In the genomic region with DNA sequence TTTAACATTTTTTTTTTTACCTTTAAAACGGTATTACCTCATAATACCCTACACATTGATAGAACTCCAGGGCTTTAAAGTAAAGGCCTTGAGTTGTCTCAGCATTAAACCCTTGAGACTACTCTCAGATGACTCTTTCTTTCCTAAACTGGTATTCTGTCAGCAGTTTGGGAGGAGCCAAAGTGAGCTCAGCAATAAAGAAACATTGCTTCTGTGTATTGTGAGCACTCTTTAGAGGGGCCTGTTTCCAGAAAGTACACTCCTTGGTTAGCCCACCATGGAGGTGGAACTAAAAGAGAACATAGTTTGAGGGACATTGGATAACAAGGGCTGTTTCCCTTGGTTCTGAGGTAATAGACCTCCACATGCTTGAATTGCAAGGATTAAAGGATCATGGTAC, we compare ENCODE assay signal across 18 cellular contexts. TPM values are rescaled to one million over a fixed set of nuclear protein-coding genes. Genes with fewer than 3 reads are reported as not detected.
DNase-seq lines count a peak whose midpoint lies in the region; ATAC-seq and TF ChIP-seq lines count a peak whose summit lies in the region.
"Had no signal": no experiment of that assay in that cellular context is flagged by ENCODE, and none has a peak within 500 bp of the region (broad histone marks: within the 10 kb centered on the region; RNA-seq: fewer than 3 reads in every experiment).

No MANE protein-coding gene starts in this region.

- H3K36me3 ChIP-seq in fibroblast of lung (ENCODE audit: control insufficient read depth, insufficient read depth, low read length) (peaks cover 28% of the 10 kb centered on the region), smooth muscle cell (ENCODE audit: low read depth) (peaks cover 22% of the 10 kb centered on the region), OCI-LY7 (ENCODE audit: insufficient read depth, low read length) (peaks cover 100% of the 10 kb centered on the region)

- intact Hi-C loops in activated CD4-positive, alpha-beta T cell treated with anti-CD3 and anti-CD28 coated beads for 36 hours (cut with DNase I, micrococcal nuclease), result no loop called here
- intact Hi-C loops in OCI-LY7 (cut with micrococcal nuclease; ENCODE audit: unreplicated experiment), result no loop called here

- peak overlapping the region; percentile 51 for H3K27ac Mint-ChIP-seq in activated CD4-positive, alpha-beta T cell treated with anti-CD3 and anti-CD28 coated beads for 36 hours
- no peak overlapping the region for H3K27ac Mint-ChIP-seq in activated CD4-positive, alpha-beta T cell treated with anti-CD3 and anti-CD28 coated beads, Interleukin-2, amount 10 ng/mL, durations not matched to agents 7 days and 5 days
- H3K27ac Mint-ChIP-seq in activated T-helper 17 cell treated with anti-CD3 and anti-CD28 coated beads, Interleukin-2, amount 50 U/mL, for 72 hours, result peak overlapping the region; percentile 65
- H3K27ac Mint-ChIP-seq in endothelial cell (ENCODE audit: unreplicated experiment), result no peak overlapping the region

- peak; percentile 39 for ATAC-seq in activated CD4-positive, alpha-beta T cell treated with anti-CD3 and anti-CD28 coated beads for 36 hours
- ATAC-seq in activated T-helper 17 cell treated with anti-CD3 and anti-CD28 coated beads, Interleukin-2, amount 50 U/mL, for 72 hours (replicated peaks), result no peak
- no peak for ATAC-seq in GM21367 (IDR thresholded peaks at IDR 0.05; ENCODE audit: unreplicated experiment)

- peaks cover 1% of the 10 kb centered on the region for H4K20me1 ChIP-seq in fibroblast of lung (ENCODE audit: control insufficient read depth, extremely low read depth, insufficient read depth, low read length)
- peaks cover 100% of the 10 kb centered on the region for H4K20me1 ChIP-seq in smooth muscle cell (ENCODE audit: low read depth)
- H4K20me1 ChIP-seq in OCI-LY7 (ENCODE audit: insufficient read depth, low read length), result peaks cover 23% of the 10 kb centered on the region

- no TSS peak for BruUV-seq in OCI-LY7 (replicated peaks; lab: Mats Ljungman, UMichigan)

- peaks cover 71% of the 10 kb centered on the region for H3F3A ChIP-seq in smooth muscle cell (ENCODE audit: low read depth)

- peaks cover 26% of the 10 kb centered on the region for H3K4me1 Mint-ChIP-seq in activated CD4-positive, alpha-beta T cell treated with anti-CD3 and anti-CD28 coated beads for 36 hours
- H3K4me1 Mint-ChIP-seq in activated CD4-positive, alpha-beta T cell treated with anti-CD3 and anti-CD28 coated beads, Interleukin-2, amount 10 ng/mL, durations not matched to agents 7 days and 5 days, result peaks cover 19% of the 10 kb centered on the region
- peaks cover 27% of the 10 kb centered on the region for H3K4me1 Mint-ChIP-seq in activated T-helper 17 cell treated with anti-CD3 and anti-CD28 coated beads, Interleukin-2, amount 50 U/mL, for 72 hours
- peaks cover 7% of the 10 kb centered on the region for H3K4me1 Mint-ChIP-seq in endothelial cell (ENCODE audit: unreplicated experiment)

- H3K9me3 Mint-ChIP-seq in activated CD4-positive, alpha-beta T cell treated with anti-CD3 and anti-CD28 coated beads for 36 hours (ENCODE audit: low read depth), result no peaks in the 10 kb centered on the region
- no peaks in the 10 kb centered on the region for H3K9me3 Mint-ChIP-seq in activated CD4-positive, alpha-beta T cell treated with anti-CD3 and anti-CD28 coated beads, Interleukin-2, amount 10 ng/mL, durations not matched to agents 7 days and 5 days
- no peaks in the 10 kb centered on the region for H3K9me3 Mint-ChIP-seq in activated T-helper 17 cell treated with anti-CD3 and anti-CD28 coated beads, Interleukin-2, amount 50 U/mL, for 72 hours
- no peaks in the 10 kb centered on the region for H3K9me3 Mint-ChIP-seq in endothelial cell (ENCODE audit: unreplicated experiment)

- no peak overlapping the region for H3K9ac ChIP-seq in fibroblast of lung (ENCODE audit: insufficient read depth, low read length)
- H3K9ac ChIP-seq in smooth muscle cell (ENCODE audit: low read depth), result no peak overlapping the region

- H3K36me3 Mint-ChIP-seq in activated CD4-positive, alpha-beta T cell treated with anti-CD3 and anti-CD28 coated beads for 36 hours (ENCODE audit: low read depth), result peaks cover 70% of the 10 kb centered on the region
- peaks cover 62% of the 10 kb centered on the region for H3K36me3 Mint-ChIP-seq in activated CD4-positive, alpha-beta T cell treated with anti-CD3 and anti-CD28 coated beads, Interleukin-2, amount 10 ng/mL, durations not matched to agents 7 days and 5 days (ENCODE audit: low read depth)
- H3K36me3 Mint-ChIP-seq in activated T-helper 17 cell treated with anti-CD3 and anti-CD28 coated beads, Interleukin-2, amount 50 U/mL, for 72 hours (ENCODE audit: low read depth), result peaks cover 98% of the 10 kb centered on the region
- H3K36me3 Mint-ChIP-seq in endothelial cell (ENCODE audit: low read depth, unreplicated experiment), result peaks cover 46% of the 10 kb centered on the region

- POLR2A ChIA-PET in activated CD4-positive, alpha-beta T cell treated with anti-CD3 and anti-CD28 coated beads for 36 hours (lab: Charles Lee), result interaction anchor here (0.5 to 2.9 kb wide), 7 partner anchors 12 to 362 kb away, joined by 3 to 11 read pairs (median 5); a partner anchor contains a TSS
- POLR2A ChIA-PET in activated CD4-positive, alpha-beta T cell treated with anti-CD3 and anti-CD28 coated beads, Interleukin-2, amount 10 ng/mL, durations not matched to agents 7 days and 5 days (lab: Charles Lee), result interaction anchor here (0.7 kb wide), 1 partner anchor 30 kb away, joined by 4 read pairs; no protein-coding TSS in a partner anchor
- POLR2A ChIA-PET in OCI-LY7 (lab: Charles Lee), result no interaction called here

- H3K79me2 ChIP-seq in fibroblast of lung (ENCODE audit: control insufficient read depth, insufficient read depth, low read length) (peaks cover 32% of the 10 kb centered on the region), smooth muscle cell (ENCODE audit: low read depth) (peaks cover 39% of the 10 kb centered on the region), OCI-LY7 (ENCODE audit: insufficient read depth, low read depth, low read length) (peaks cover 41% of the 10 kb centered on the region)

- H3K9me3 ChIP-seq in fibroblast of lung (ENCODE audit: control insufficient read depth, insufficient read depth, low read depth, low read length) (no peaks in the 10 kb centered on the region), smooth muscle cell (replicated peaks; ENCODE audit: low read depth) (no peaks in the 10 kb centered on the region), OCI-LY7 (ENCODE audit: low read length) (no peaks in the 10 kb centered on the region)

- H3K4me1 ChIP-seq in fibroblast of lung (ENCODE audit: control insufficient read depth, extremely low read depth, insufficient read depth, low read length) (peaks cover 28% of the 10 kb centered on the region), smooth muscle cell (ENCODE audit: low read depth) (peaks cover 7% of the 10 kb centered on the region), OCI-LY7 (ENCODE audit: insufficient read depth, low read length, poor library complexity, severe bottlenecking) (no peaks in the 10 kb centered on the region)

- no peaks in the 10 kb centered on the region for H3K9me2 ChIP-seq in OCI-LY7 (ENCODE audit: insufficient read depth, low read length)

- H3K27me3 Mint-ChIP-seq in activated CD4-positive, alpha-beta T cell treated with anti-CD3 and anti-CD28 coated beads for 36 hours, result no peaks in the 10 kb centered on the region
- no peaks in the 10 kb centered on the region for H3K27me3 Mint-ChIP-seq in activated CD4-positive, alpha-beta T cell treated with anti-CD3 and anti-CD28 coated beads, Interleukin-2, amount 10 ng/mL, durations not matched to agents 7 days and 5 days
- no peaks in the 10 kb centered on the region for H3K27me3 Mint-ChIP-seq in activated T-helper 17 cell treated with anti-CD3 and anti-CD28 coated beads, Interleukin-2, amount 50 U/mL, for 72 hours
- peaks cover 8% of the 10 kb centered on the region for H3K27me3 Mint-ChIP-seq in endothelial cell (ENCODE audit: unreplicated experiment)

- H3K4me3 Mint-ChIP-seq in activated CD4-positive, alpha-beta T cell treated with anti-CD3 and anti-CD28 coated beads for 36 hours, result no peak overlapping the region
- H3K4me3 Mint-ChIP-seq in activated CD4-positive, alpha-beta T cell treated with anti-CD3 and anti-CD28 coated beads, Interleukin-2, amount 10 ng/mL, durations not matched to agents 7 days and 5 days, result no peak overlapping the region
- H3K4me3 Mint-ChIP-seq in activated T-helper 17 cell treated with anti-CD3 and anti-CD28 coated beads, Interleukin-2, amount 50 U/mL, for 72 hours, result no peak overlapping the region
- H3K4me3 Mint-ChIP-seq in endothelial cell (ENCODE audit: unreplicated experiment), result no peak overlapping the region

- no peak overlapping the region for H3K4me2 ChIP-seq in fibroblast of lung (ENCODE audit: extremely low read depth, insufficient read depth, low read length)
- no peak overlapping the region for H3K4me2 ChIP-seq in smooth muscle cell
- H3K4me2 ChIP-seq in OCI-LY7 (ENCODE audit: low read length), result no peak overlapping the region

- CTCF ChIA-PET in activated CD4-positive, alpha-beta T cell treated with anti-CD3 and anti-CD28 coated beads for 36 hours (lab: Charles Lee), result interaction anchor here (0.6 to 2.2 kb wide), 8 partner anchors 14 to 449 kb away, joined by 3 to 8 read pairs (median 3); no protein-coding TSS in a partner anchor
- CTCF ChIA-PET in activated CD4-positive, alpha-beta T cell treated with anti-CD3 and anti-CD28 coated beads, Interleukin-2, amount 10 ng/mL, durations not matched to agents 7 days and 5 days (lab: Charles Lee), result interaction anchor here (0.7 to 1.2 kb wide), 3 partner anchors 13 to 22 kb away, joined by 3 to 4 read pairs (median 3); a partner anchor contains a TSS
- CTCF ChIA-PET in OCI-LY7 (lab: Charles Lee; ENCODE audit: unreplicated experiment), result no interaction called here

- no peak for TF ChIP-seq CTCF in fibroblast of lung (conservative IDR thresholded peaks at IDR 0.05 in 1 of 2, IDR thresholded peaks at IDR 0.05 in 1 of 2; ENCODE audit: low read depth in 1 of 2, low read length in 2 of 2)
- TF ChIP-seq CTCF in smooth muscle cell (IDR thresholded peaks at IDR 0.05; ENCODE audit: borderline replicate concordance, insufficient read depth, poor library complexity, severe bottlenecking), result no peak
- TF ChIP-seq CTCF in OCI-LY7 (conservative IDR thresholded peaks at IDR 0.05; ENCODE audit: low read length), result no peak
- no peak for TF ChIP-seq CTCF in endothelial cell (IDR thresholded peaks at IDR 0.05; ENCODE audit: unreplicated experiment)

- H2AFZ ChIP-seq in fibroblast of lung (ENCODE audit: low read length) (no peak overlapping the region), smooth muscle cell (ENCODE audit: low read depth) (no peak overlapping the region), OCI-LY7 (ENCODE audit: low read length) (no peak overlapping the region)

- WGBS in smooth muscle cell (ENCODE audit: low lambda C conversion rate), result 87% methylated on average over 1 of the region's 1 CpG

- H3K27me3 ChIP-seq in fibroblast of lung (ENCODE audit: control insufficient read depth, insufficient read depth, low read length) (no peaks in the 10 kb centered on the region), smooth muscle cell (ENCODE audit: low read depth) (no peaks in the 10 kb centered on the region)

- DNase-seq in activated CD4-positive, alpha-beta T cell treated with anti-CD3 and anti-CD28 coated beads for 36 hours, result peak; percentile 3
- DNase-seq in activated CD4-positive, alpha-beta T cell treated with anti-CD3 and anti-CD28 coated beads, Interleukin-2, amount 10 ng/mL, durations not matched to agents 7 days and 5 days, result no peak
- DNase-seq in fibroblast of lung (ENCODE audit: low read depth in 2 of 2), result no peak
- DNase-seq in smooth muscle cell (lab: John Stamatoyannopoulos, UW; ENCODE audit: unreplicated experiment), result no peak
- no peak for DNase-seq in OCI-LY7 (ENCODE audit: low spot score)
- no peak for DNase-seq in endothelial cell (ENCODE audit: low spot score)
- DNase-seq: activated CD4-positive, CD25-positive, alpha-beta regulatory T cell; dermis blood vessel endothelial cell; GDM1; islet precursor cell; NCI-H1436; NCI-H345 had no signal

- H3K27ac ChIP-seq in fibroblast of lung (ENCODE audit: insufficient read depth, low read length), result peak overlapping the region; percentile 13
- H3K27ac ChIP-seq in smooth muscle cell (ENCODE audit: low read depth), result peak overlapping the region; percentile 63
- H3K27ac ChIP-seq in OCI-LY7 (ENCODE audit: low read depth, low read length, poor library complexity, severe bottlenecking), result no peak overlapping the region

- no peak overlapping the region for H3K4me3 ChIP-seq in fibroblast of lung (replicated peaks in 1 of 4; ENCODE audit: control extremely low read depth in 1 of 4, insufficient read depth in 1 of 4, low read depth in 3 of 4, low read length in 4 of 4)
- H3K4me3 ChIP-seq in smooth muscle cell, result no peak overlapping the region
- H3K4me3 ChIP-seq in OCI-LY7 (ENCODE audit: low read depth, low read length, poor library complexity, severe bottlenecking), result no peak overlapping the region

RNA-seq across cellular contexts. Expression of a gene that starts 20.4 kb away (rescaled TPM):
- 10 to 100 TPM; 12.6 to 13.8 TPM for total RNA-seq in activated CD4-positive, alpha-beta T cell treated with anti-CD3 and anti-CD28 coated beads for 36 hours
- 10 to 100 TPM; 26.0 to 26.1 TPM for total RNA-seq in activated CD4-positive, alpha-beta T cell treated with anti-CD3 and anti-CD28 coated beads, Interleukin-2, amount 10 ng/mL, durations not matched to agents 7 days and 5 days
- total RNA-seq in activated T-helper 17 cell treated with anti-CD3 and anti-CD28 coated beads, Interleukin-2, amount 50 U/mL, for 72 hours, result 10 to 100 TPM; 18.2 to 20.4 TPM
- total RNA-seq in fibroblast of lung, result 37.8 and 40.8 TPM in 2 replicates
- polyA plus RNA-seq in fibroblast of lung, result 31.2 and 31.6 TPM in 2 replicates
- 23.9 and 24.4 TPM in 2 replicates for polyA plus RNA-seq in fibroblast of lung (2012)
- 69.0 and 85.2 TPM in 2 replicates for polyA minus RNA-seq in fibroblast of lung (ENCODE audit: low replicate concordance)
- total RNA-seq in smooth muscle cell, result 11.9 and 34.6 TPM in 2 replicates
- 15.1 and 25.3 TPM in 2 replicates for polyA plus RNA-seq in smooth muscle cell
- 7.2 TPM in 2 replicates for total RNA-seq in OCI-LY7 (2014; rRNA removed; shearing (Covaris generic))
- 13.4 and 13.7 TPM in 2 replicates for total RNA-seq in OCI-LY7 (2022)
- 20.9 TPM for total RNA-seq in endothelial cell (ENCODE audit: unreplicated experiment)

RNA-seq across cellular contexts. Expression of a gene that starts 22.2 kb away (rescaled TPM):
- 10 to 100 TPM; 28.3 to 30.2 TPM for total RNA-seq in activated CD4-positive, alpha-beta T cell treated with anti-CD3 and anti-CD28 coated beads for 36 hours
- total RNA-seq in activated CD4-positive, alpha-beta T cell treated with anti-CD3 and anti-CD28 coated beads, Interleukin-2, amount 10 ng/mL, durations not matched to agents 7 days and 5 days, result 10 to 100 TPM; 32.6 to 35.9 TPM
- 10 to 100 TPM; 21.7 to 44.0 TPM for total RNA-seq in activated T-helper 17 cell treated with anti-CD3 and anti-CD28 coated beads, Interleukin-2, amount 50 U/mL, for 72 hours
- total RNA-seq in fibroblast of lung (37.8 and 39.3 TPM in 2 replicates), smooth muscle cell (21.3 and 31.8 TPM in 2 replicates), OCI-LY7 (2022) (41.8 and 45.9 TPM in 2 replicates), endothelial cell (ENCODE audit: unreplicated experiment) (45.3 TPM)
- polyA plus RNA-seq in fibroblast of lung (19.8 and 25.9 TPM in 2 replicates), smooth muscle cell (47.5 and 60.3 TPM in 2 replicates)
- 23.5 and 33.8 TPM in 2 replicates for polyA plus RNA-seq in fibroblast of lung (2012)
- 27.3 and 27.9 TPM in 2 replicates for polyA minus RNA-seq in fibroblast of lung (ENCODE audit: low replicate concordance)
- total RNA-seq in OCI-LY7 (2014; rRNA removed; shearing (Covaris generic)), result 49.1 and 62.6 TPM in 2 replicates

RNA-seq across cellular contexts. Expression of a gene that starts 27.0 kb away (rescaled TPM):
- total RNA-seq in activated CD4-positive, alpha-beta T cell treated with anti-CD3 and anti-CD28 coated beads for 36 hours, result 100 to 1,000 TPM; 881 to 999 TPM
- total RNA-seq in activated CD4-positive, alpha-beta T cell treated with anti-CD3 and anti-CD28 coated beads, Interleukin-2, amount 10 ng/mL, durations not matched to agents 7 days and 5 days, result 100 to 1,000 TPM; 882 to 943 TPM
- total RNA-seq in activated T-helper 17 cell treated with anti-CD3 and anti-CD28 coated beads, Interleukin-2, amount 50 U/mL, for 72 hours, result 100 to 1,000 TPM; 763 to 862 TPM
- total RNA-seq in fibroblast of lung (251 and 271 TPM in 2 replicates), smooth muscle cell (229 and 306 TPM in 2 replicates), OCI-LY7 (2022) (1,015 and 1,037 TPM in 2 replicates), endothelial cell (ENCODE audit: unreplicated experiment) (1,084 TPM)
- polyA plus RNA-seq in fibroblast of lung (315 and 374 TPM in 2 replicates), smooth muscle cell (90.8 and 128 TPM in 2 replicates)
- polyA plus RNA-seq in fibroblast of lung (2012), result 674 and 727 TPM in 2 replicates
- 1,406 and 1,607 TPM in 2 replicates for polyA minus RNA-seq in fibroblast of lung (ENCODE audit: low replicate concordance)
- total RNA-seq in OCI-LY7 (2014; rRNA removed; shearing (Covaris generic)), result 183 and 209 TPM in 2 replicates

RNA-seq across cellular contexts. Expression of a gene that starts 28.4 kb away (rescaled TPM):
- total RNA-seq in activated CD4-positive, alpha-beta T cell treated with anti-CD3 and anti-CD28 coated beads for 36 hours, result not detected
- not detected for total RNA-seq in activated CD4-positive, alpha-beta T cell treated with anti-CD3 and anti-CD28 coated beads, Interleukin-2, amount 10 ng/mL, durations not matched to agents 7 days and 5 days
- not detected for total RNA-seq in activated T-helper 17 cell treated with anti-CD3 and anti-CD28 coated beads, Interleukin-2, amount 50 U/mL, for 72 hours
- not detected in 2 replicates for total RNA-seq in fibroblast of lung
- polyA plus RNA-seq in fibroblast of lung, result not detected in 2 replicates
- polyA plus RNA-seq in fibroblast of lung (2012), result not detected in 2 replicates
- polyA minus RNA-seq in fibroblast of lung (ENCODE audit: low replicate concordance), result not detected in 2 replicates
- not detected in 2 replicates for total RNA-seq in smooth muscle cell
- polyA plus RNA-seq in smooth muscle cell, result 0.38 and 2.6 TPM in 2 replicates
- total RNA-seq in OCI-LY7 (2014; rRNA removed; shearing (Covaris generic)), result not detected in 2 replicates
- not detected in 2 replicates for total RNA-seq in OCI-LY7 (2022)
- total RNA-seq in endothelial cell (ENCODE audit: unreplicated experiment), result not detected
- total RNA-seq: A172, dermis blood vessel endothelial cell, H1, mucosa of gallbladder, renal cortical epithelial cell had no signal
- polyA plus RNA-seq: H1 had no signal

RNA-seq across cellular contexts. Expression of a gene that starts 37.3 kb away (rescaled TPM):
- 100 to 1,000 TPM; 250 to 266 TPM for total RNA-seq in activated CD4-positive, alpha-beta T cell treated with anti-CD3 and anti-CD28 coated beads for 36 hours
- 100 to 1,000 TPM; 223 to 229 TPM for total RNA-seq in activated CD4-positive, alpha-beta T cell treated with anti-CD3 and anti-CD28 coated beads, Interleukin-2, amount 10 ng/mL, durations not matched to agents 7 days and 5 days
- 100 to 1,000 TPM; 193 to 216 TPM for total RNA-seq in activated T-helper 17 cell treated with anti-CD3 and anti-CD28 coated beads, Interleukin-2, amount 50 U/mL, for 72 hours
- total RNA-seq in fibroblast of lung (30.3 and 48.1 TPM in 2 replicates), smooth muscle cell (45.7 and 65.3 TPM in 2 replicates), OCI-LY7 (2022) (219 and 230 TPM in 2 replicates), endothelial cell (ENCODE audit: unreplicated experiment) (131 TPM)
- polyA plus RNA-seq in fibroblast of lung (114 and 157 TPM in 2 replicates), smooth muscle cell (176 and 181 TPM in 2 replicates)
- polyA plus RNA-seq in fibroblast of lung (2012), result 231 and 250 TPM in 2 replicates
- polyA minus RNA-seq in fibroblast of lung (ENCODE audit: low replicate concordance), result 139 and 250 TPM in 2 replicates
- 54.1 and 83.9 TPM in 2 replicates for total RNA-seq in OCI-LY7 (2014; rRNA removed; shearing (Covaris generic))

Comparison
In these comparisons a context has a peak if more than half of its experiments do, and no peak if none do; other contexts are left out.
1. H3K27ac Mint-ChIP-seq: peak in activated CD4-positive, alpha-beta T cell treated with anti-CD3 and anti-CD28 coated beads for 36 hours (single experiment) and activated T-helper 17 cell treated with anti-CD3 and anti-CD28 coated beads, Interleukin-2, amount 50 U/mL, for 72 hours (single experiment); none in activated CD4-positive, alpha-beta T cell treated with anti-CD3 and anti-CD28 coated beads, Interleukin-2, amount 10 ng/mL, durations not matched to agents 7 days and 5 days (single experiment) and endothelial cell (single experiment).